ENCODE assay signal across 9 cellular contexts in the genomic region with DNA sequence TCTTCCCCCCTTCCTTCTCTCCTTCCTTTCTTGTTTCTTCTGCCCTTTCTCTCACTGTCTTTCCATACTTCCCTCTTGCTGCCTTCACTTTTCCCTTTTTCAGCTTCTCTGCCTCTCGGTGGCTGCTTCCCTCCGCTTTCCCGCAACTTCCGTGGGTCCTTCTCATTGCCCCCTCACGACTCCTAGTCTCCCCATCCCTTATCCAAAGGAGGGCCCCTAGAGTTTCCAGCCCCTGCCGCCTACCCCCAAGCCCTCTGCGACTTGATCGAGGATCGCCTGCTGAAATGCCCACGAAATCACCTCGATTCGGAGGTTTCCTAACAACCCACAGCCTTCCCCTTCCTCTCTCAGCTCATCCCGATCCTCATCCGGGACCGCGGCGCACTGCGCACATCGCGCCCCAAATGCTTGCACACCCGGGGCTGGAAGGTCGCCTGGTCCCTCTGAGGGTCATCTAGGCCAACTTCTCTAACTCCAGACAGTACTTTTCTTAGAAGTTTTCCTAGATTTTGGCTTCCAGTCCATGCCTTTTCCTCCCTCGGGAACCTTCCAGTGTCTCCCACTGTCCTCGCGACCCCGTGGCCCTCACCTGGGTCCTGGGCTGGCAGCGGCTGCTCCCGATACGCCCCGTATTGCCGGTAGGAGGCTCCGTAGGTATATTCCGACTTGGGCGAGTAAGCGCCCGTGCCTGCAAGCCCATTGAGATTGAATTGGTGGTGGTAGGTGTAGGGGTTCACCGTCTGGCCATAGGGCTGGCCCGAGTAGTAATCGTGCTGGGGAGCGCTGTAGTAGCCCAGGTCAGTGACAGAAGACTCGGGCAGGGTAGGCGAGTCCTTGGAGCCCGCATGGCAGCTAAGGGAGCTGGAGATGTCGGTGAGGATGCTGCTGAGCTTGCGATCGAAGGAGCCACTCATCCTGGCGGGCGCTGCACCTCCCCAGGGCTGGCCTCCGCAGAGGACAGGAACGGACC. TPM values are rescaled to one million over a fixed set of nuclear protein-coding genes. Genes with fewer than 3 reads are reported as not detected.
DNase-seq lines count a peak whose midpoint lies in the region; ATAC-seq and TF ChIP-seq lines count a peak whose summit lies in the region.
"Had no signal": no experiment of that assay in that cellular context is flagged by ENCODE, and none has a peak within 500 bp of the region (broad histone marks: within the 10 kb centered on the region; RNA-seq: fewer than 3 reads in every experiment).

No MANE protein-coding gene starts in this region.

- no peak for ATAC-seq in GM21360 (IDR thresholded peaks at IDR 0.05; ENCODE audit: unreplicated experiment)

- peaks cover 63% of the 10 kb centered on the region for H3K27me3 Mint-ChIP-seq in activated naive CD4-positive, alpha-beta T cell treated with anti-CD3 and anti-CD28 coated beads for 36 hours (ENCODE audit: low read depth)
- peaks cover 88% of the 10 kb centered on the region for H3K27me3 Mint-ChIP-seq in activated T-cell treated with anti-CD3 and anti-CD28 coated beads, Interleukin-2, amount 50 U/mL, for 24 hours
- peaks cover 32 to 50% (median 36%) of the 10 kb centered on the region in 3 donors for H3K27me3 Mint-ChIP-seq in immature natural killer cell (ENCODE audit: low read depth in 3 of 3)

- 7 to 11% methylated on average over 47 to 50 of the region's 50 CpGs for WGBS in thyroid gland, 2 donors
- 5 to 9% (median 7%) methylated on average over 36 to 50 of the region's 50 CpGs for WGBS in adrenal gland, 4 donors

- H3K36me3 Mint-ChIP-seq in activated naive CD4-positive, alpha-beta T cell treated with anti-CD3 and anti-CD28 coated beads for 36 hours (ENCODE audit: low read depth), result no peaks in the 10 kb centered on the region
- H3K36me3 Mint-ChIP-seq in activated T-cell treated with anti-CD3 and anti-CD28 coated beads, Interleukin-2, amount 50 U/mL, for 24 hours (ENCODE audit: low read depth), result no peaks in the 10 kb centered on the region
- H3K36me3 Mint-ChIP-seq in immature natural killer cell, result no peaks in the 10 kb centered on the region

- H3K4me1 ChIP-seq in thyroid gland (peaks cover 26 to 51% of the 10 kb centered on the region in 2 donors), adrenal gland (replicated peaks in 1 of 2) (peaks cover 19 to 28% of the 10 kb centered on the region in 2 donors)

- no peak overlapping the region for H3K27ac Mint-ChIP-seq in activated naive CD4-positive, alpha-beta T cell treated with anti-CD3 and anti-CD28 coated beads for 36 hours
- H3K27ac Mint-ChIP-seq in activated T-cell treated with anti-CD3 and anti-CD28 coated beads, Interleukin-2, amount 50 U/mL, for 24 hours, result no peak overlapping the region
- peak overlapping the region in 1 of 6 donors; percentile 32 for H3K27ac Mint-ChIP-seq in immature natural killer cell

- H3K4me1 Mint-ChIP-seq in activated naive CD4-positive, alpha-beta T cell treated with anti-CD3 and anti-CD28 coated beads for 36 hours (ENCODE audit: low read depth), result peaks cover 27% of the 10 kb centered on the region
- peaks cover 33% of the 10 kb centered on the region for H3K4me1 Mint-ChIP-seq in activated T-cell treated with anti-CD3 and anti-CD28 coated beads, Interleukin-2, amount 50 U/mL, for 24 hours (ENCODE audit: low read depth)
- peaks cover 21 to 29% of the 10 kb centered on the region in 2 donors for H3K4me1 Mint-ChIP-seq in immature natural killer cell

- H3K4me3 ChIP-seq in thyroid gland (replicated peaks in 1 of 3), result peak overlapping the region in 2 of 3 donors; percentile 34 to 46
- H3K4me3 ChIP-seq in adrenal gland, result peak overlapping the region in 2 of 4 donors; percentile 15 to 74

- H3K36me3 ChIP-seq in thyroid gland, result no peaks in the 10 kb centered on the region
- H3K36me3 ChIP-seq in adrenal gland (replicated peaks in 1 of 2), result no peaks in the 10 kb centered on the region

- DNase-seq in activated naive CD4-positive, alpha-beta T cell treated with anti-CD3 and anti-CD28 coated beads for 36 hours, result peak; percentile 36
- DNase-seq in activated naive CD4-positive, alpha-beta T cell treated with anti-CD3 and anti-CD28 coated beads, Interleukin-2, amount 50 U/mL, for 16 hours, result no peak
- DNase-seq in activated T-cell treated with anti-CD3 and anti-CD28 coated beads, Interleukin-2, amount 50 U/mL, for 24 hours, result peak; percentile 57
- DNase-seq in immature natural killer cell (peak in 1 of 3 donors; percentile 4), thyroid gland (peak in 1 of 2 donors; percentile 19), inferior parietal cortex (ENCODE audit: extremely low spot score) (no peak), adrenal gland (no peak)
- DNase-seq: NK-92 treated with Interleukin-12 subunit alpha and Interleukin-12 subunit beta, amount 100 ng/mL, for 24 hours had no signal

- CTCF ChIA-PET in activated naive CD4-positive, alpha-beta T cell treated with anti-CD3 and anti-CD28 coated beads for 36 hours (lab: Charles Lee), result interaction anchor here (0.5 to 7.0 kb wide), 12 partner anchors 10 to 425 kb away, joined by 3 to 184 read pairs (median 4); no protein-coding TSS in a partner anchor

- H3K27me3 ChIP-seq in thyroid gland (no peaks in the 10 kb centered on the region), adrenal gland (peaks cover 44% of the 10 kb centered on the region)

- peak overlapping the region in 1 of 3 donors; percentile 20 for H3K27ac ChIP-seq in thyroid gland
- no peak overlapping the region for H3K27ac ChIP-seq in adrenal gland

- TF ChIP-seq CTCF in thyroid gland (IDR thresholded peaks at IDR 0.05) (no peak), adrenal gland (IDR thresholded peaks at IDR 0.05) (no peak)

- H3K9me3 Mint-ChIP-seq in activated naive CD4-positive, alpha-beta T cell treated with anti-CD3 and anti-CD28 coated beads for 36 hours, result no peaks in the 10 kb centered on the region
- H3K9me3 Mint-ChIP-seq in activated T-cell treated with anti-CD3 and anti-CD28 coated beads, Interleukin-2, amount 50 U/mL, for 24 hours, result no peaks in the 10 kb centered on the region
- peaks cover 0 to 2% (median 0%) of the 10 kb centered on the region in 6 donors for H3K9me3 Mint-ChIP-seq in immature natural killer cell

- H3K4me3 Mint-ChIP-seq in activated naive CD4-positive, alpha-beta T cell treated with anti-CD3 and anti-CD28 coated beads for 36 hours, result peak overlapping the region; percentile 66
- H3K4me3 Mint-ChIP-seq in activated T-cell treated with anti-CD3 and anti-CD28 coated beads, Interleukin-2, amount 50 U/mL, for 24 hours, result peak overlapping the region; percentile 62
- H3K4me3 Mint-ChIP-seq in immature natural killer cell, result peak overlapping the region; percentile 71 to 87 (median 82)

- no peaks in the 10 kb centered on the region for H3K9me3 ChIP-seq in thyroid gland
- H3K9me3 ChIP-seq in adrenal gland (replicated peaks in 1 of 3), result no peaks in the 10 kb centered on the region

- intact Hi-C loops in activated naive CD4-positive, alpha-beta T cell treated with anti-CD3 and anti-CD28 coated beads for 36 hours (cut with micrococcal nuclease), result loop anchor here (2.0 kb wide), 1 partner anchor 30 kb away; no protein-coding TSS in a partner anchor
- intact Hi-C loops in thyroid gland (cut with DNase I), result loop anchor here (5.0 to 10.0 kb wide), 3 partner anchors 112 to 427 kb away; no protein-coding TSS in a partner anchor
- intact Hi-C loops in adrenal gland (cut with DNase I), result loop anchor here (5.0 to 10.0 kb wide), 7 partner anchors 37 to 430 kb away; partner anchors contain the start of genes NXPH3 (in 1 of the 2) and SLC35B1 (in 1 of the 2)

- TF ChIP-seq POLR2A in thyroid gland (IDR thresholded peaks at IDR 0.05) (no peak), adrenal gland (IDR thresholded peaks at IDR 0.05) (no peak)

RNA-seq across cellular contexts. Expression of gene DLX3, which starts 0.7 kb away (rescaled TPM):
- not detected for total RNA-seq in activated naive CD4-positive, alpha-beta T cell treated with anti-CD3 and anti-CD28 coated beads for 36 hours
- polyA plus RNA-seq in immature natural killer cell (not detected), adrenal gland (under 1 TPM; 0.07 to 0.24 (median 0.13) TPM)
- total RNA-seq in thyroid gland (1 to 10 TPM; 1.8 to 2.4 (median 2.1) TPM), adrenal gland (under 1 TPM in 5 of 8 donors, not detected in 3; 0.36 to 0.83 (median 0.49) TPM)

RNA-seq across cellular contexts. Expression of gene DLX4, which starts 25.4 kb away (rescaled TPM):
- under 1 TPM; 0.67 to 0.81 TPM for total RNA-seq in activated naive CD4-positive, alpha-beta T cell treated with anti-CD3 and anti-CD28 coated beads for 36 hours
- under 1 TPM in 2 of 3 donors, not detected in 1; 0.19 to 0.32 TPM for polyA plus RNA-seq in immature natural killer cell
- total RNA-seq in thyroid gland, result 1 to 10 TPM in 1 of 4 donors, under 1 TPM in 1, not detected in 2; 0.56 to 1.2 TPM
- total RNA-seq in adrenal gland, result under 1 TPM in 5 of 8 donors, not detected in 3; 0.18 to 0.96 (median 0.27) TPM
- polyA plus RNA-seq in adrenal gland, result under 1 TPM; 0.10 to 0.48 (median 0.11) TPM

Comparison
In these comparisons a context has a peak if more than half of its experiments do, and no peak if none do; other contexts are left out.
1. DNase-seq: peak in activated naive CD4-positive, alpha-beta T cell treated with anti-CD3 and anti-CD28 coated beads for 36 hours (single experiment) and activated T-cell treated with anti-CD3 and anti-CD28 coated beads, Interleukin-2, amount 50 U/mL, for 24 hours (single experiment); none in activated naive CD4-positive, alpha-beta T cell treated with anti-CD3 and anti-CD28 coated beads, Interleukin-2, amount 50 U/mL, for 16 hours (single experiment), inferior parietal cortex (single experiment) and adrenal gland (0 of 7).
2. Peak in every context shown above with its lines, with median percentiles within 50 percentile points of each other: H3K4me3 Mint-ChIP-seq.